8 cellular contexts compared by ENCODE assay signal in the genomic region with DNA sequence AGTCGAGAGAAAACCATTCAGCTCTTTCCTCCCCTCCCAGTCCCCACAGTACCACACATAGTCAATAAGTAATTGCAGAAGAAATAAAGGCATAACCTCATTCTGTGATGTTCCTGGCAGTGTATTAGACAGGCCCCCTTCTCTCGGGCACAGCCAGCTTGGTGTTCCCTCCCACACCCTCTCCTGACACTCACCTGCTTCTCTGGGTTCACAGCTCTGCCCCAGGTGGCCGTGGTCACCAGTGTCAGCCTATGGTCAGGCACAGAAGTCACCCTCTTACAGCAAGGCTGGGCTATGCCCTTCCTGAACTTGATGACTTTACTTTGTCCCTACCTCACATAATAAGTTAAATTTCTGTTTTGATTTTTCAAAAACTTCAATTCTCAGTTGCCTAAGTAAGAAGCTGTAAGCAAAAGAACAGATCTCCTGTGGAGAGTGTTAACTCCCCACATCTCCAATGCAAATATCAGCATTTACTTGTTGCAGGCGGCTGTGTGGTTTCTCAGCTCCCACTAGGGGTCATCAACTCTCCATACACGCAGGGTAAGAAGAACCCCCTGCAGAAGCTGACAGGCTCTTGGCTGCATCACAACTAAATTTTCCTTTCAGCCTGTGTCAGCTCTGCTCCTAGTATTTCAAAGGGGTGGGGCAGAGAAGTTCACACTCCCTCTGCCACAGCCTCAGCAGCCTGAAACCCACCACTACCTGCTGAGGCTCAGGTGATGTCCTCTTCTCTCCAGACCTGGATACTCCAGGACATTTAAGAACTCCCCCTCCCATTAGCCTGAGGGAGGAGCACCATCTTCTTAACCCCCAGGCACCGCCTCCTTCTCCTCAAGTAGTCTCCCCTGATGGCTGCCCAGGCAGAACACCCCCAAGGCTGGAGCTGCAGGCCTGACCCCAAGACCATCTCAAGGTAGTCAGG.
DNase-seq lines count a peak whose midpoint lies in the region; TF ChIP-seq lines count a peak whose summit lies in the region.
"Not testable (repeated sequence)": the region's sequence is repeated elsewhere in the genome, so short reads cannot be mapped to it uniquely, and the experiment has no call there.

No MANE protein-coding gene starts in this region.

- H3K36me3 Mint-ChIP-seq in osteocyte (ENCODE audit: unreplicated experiment): not testable (repeated sequence)

- H3K4me3 Mint-ChIP-seq in osteocyte (ENCODE audit: unreplicated experiment): not testable (repeated sequence)

- H3K9me3 Mint-ChIP-seq in osteocyte (ENCODE audit: unreplicated experiment): not testable (repeated sequence)

- CTCF ChIA-PET in AG04449 (lab: Yijun Ruan, JAX): interaction anchor here (1.2 kb wide), 1 partner anchor 155 kb away, joined by 3 read pairs; no protein-coding TSS in a partner anchor

- not testable (repeated sequence) for H3K27ac Mint-ChIP-seq in osteocyte (ENCODE audit: unreplicated experiment)

- TF ChIP-seq CTCF in AG04449 (IDR thresholded peaks at IDR 0.05; ENCODE audit: insufficient read depth, low read length, missing control alignments) (peak; percentile 8), GM12875 (IDR thresholded peaks at IDR 0.05; ENCODE audit: borderline replicate concordance, insufficient read depth, low read depth, low read length) (peak; percentile 63), osteocyte (IDR thresholded peaks at IDR 0.05) (peak; percentile 26)

- not testable (repeated sequence) for H3K4me1 Mint-ChIP-seq in osteocyte (ENCODE audit: unreplicated experiment)

- DNase-seq in AG04449 (ENCODE audit: low read depth, low spot score); osteocyte (ENCODE audit: extremely low spot score, unreplicated experiment): not testable (repeated sequence)
- DNase-seq in KBM-7 (peak; percentile 19), NCI-H345 (lab: John Stamatoyannopoulos, UW) (peak; percentile 80), SHP77 treated with DMSO at 0.1 percent for 48 hours (lab: John Stamatoyannopoulos, UW) (peak; percentile 41), cerebellar cortex (ENCODE audit: low spot score) (peak; percentile 2), iPS-NIHi11 (ENCODE audit: low spot score) (peak; percentile 68)

- POLR2A ChIA-PET in AG04449 (lab: Yijun Ruan, JAX): not testable (repeated sequence)

- H3K4me3 ChIP-seq in AG04449 (ENCODE audit: low read depth, low read length); GM12875 (ENCODE audit: low read depth, low read length): not testable (repeated sequence)

- H3K27me3 Mint-ChIP-seq in osteocyte (ENCODE audit: unreplicated experiment): peaks cover 13% of the 10 kb centered on the region

- in situ Hi-C loops in KBM-7 (cut with MboI; ENCODE audit: low pct_unique_long_range_greater_than_20kb, low sequenced_read_pairs): not testable (repeated sequence)

Comparison
In these comparisons a context has a peak if more than half of its experiments do, and no peak if none do; other contexts are left out.
1. CTCF ChIP-seq: peak in every context shown above with its lines; median percentile 63 in GM12875; 26 in osteocyte; 8 in AG04449.